1 cellular context compared by ENCODE assay signal in genomic region chr20:4113546-4113945, GRCh38.
TF ChIP-seq lines count a peak whose summit lies in the region.

No MANE protein-coding gene starts in this region.

TF ChIP-seq in IMR-90, 13 proteins besides CTCF, POLR2A, EP300 and RAD21:
- TF ChIP-seq MAZ (IDR thresholded peaks at IDR 0.05; ENCODE audit: borderline replicate concordance, low read depth, low read length) = no peak
- no peak for TF ChIP-seq RCOR1 (IDR thresholded peaks at IDR 0.05; ENCODE audit: insufficient replicate concordance, low read length)
- no peak for TF ChIP-seq CHD1 (IDR thresholded peaks at IDR 0.05; ENCODE audit: low read depth, low read length)
- TF ChIP-seq RFX5 (IDR thresholded peaks at IDR 0.05; ENCODE audit: low read depth, low read length) = no peak
- no peak for TF ChIP-seq CEBPB (IDR thresholded peaks at IDR 0.05; ENCODE audit: low read depth, low read length)
- no peak for TF ChIP-seq MAFK (IDR thresholded peaks at IDR 0.05; ENCODE audit: low read depth, low read length)
- no peak for TF ChIP-seq SMC3 (IDR thresholded peaks at IDR 0.05; ENCODE audit: low read depth, low read length)
- TF ChIP-seq BHLHE40 (IDR thresholded peaks at IDR 0.05; ENCODE audit: low read depth, low read length) = no peak
- TF ChIP-seq NFE2L2 (IDR thresholded peaks at IDR 0.05; ENCODE audit: low read depth, low read length) = no peak
- no peak for TF ChIP-seq ELK1 (IDR thresholded peaks at IDR 0.05; ENCODE audit: borderline replicate concordance, low read depth, low read length)
TF ChIP-seq in IMR-90: peak in this region for 0.
